Comparison of ENCODE assay signal across 26 cellular contexts in the genomic region with DNA sequence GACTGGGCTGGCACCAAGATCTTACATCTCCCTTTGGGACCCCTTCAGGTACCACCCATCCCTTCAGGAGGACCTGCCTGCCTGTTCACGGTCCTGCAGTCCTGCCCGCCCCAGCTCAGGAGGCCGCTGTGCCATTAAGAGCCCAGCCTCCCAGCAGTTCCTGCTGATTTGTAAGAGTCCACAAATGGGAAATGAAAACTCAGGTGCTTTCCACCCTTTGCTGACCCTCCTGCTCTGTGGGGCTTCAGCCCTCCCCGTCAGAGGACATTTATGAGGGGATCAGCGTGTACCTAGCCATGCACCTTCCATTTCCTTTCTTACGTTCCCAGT. TPM values are rescaled to one million over a fixed set of nuclear protein-coding genes. Genes with fewer than 3 reads are reported as not detected.
A peak's percentile ranks its signal among the peaks of the same experiment; 100 is the strongest.
DNase-seq lines count a peak whose midpoint lies in the region; ATAC-seq, FAIRE-seq and TF ChIP-seq lines count a peak whose summit lies in the region.
"Had no signal": no experiment of that assay in that cellular context is flagged by ENCODE, and none has a peak within 500 bp of the region (broad histone marks: within the 10 kb centered on the region; RNA-seq: fewer than 3 reads in every experiment).

No MANE protein-coding gene starts in this region.

- in situ Hi-C loops in GM12878 (cut with MboI): no loop called here

- no peaks in the 10 kb centered on the region; the same call in 2 of the 3 replicates for H3K9me3 ChIP-seq in GM12878 (replicated peaks; ENCODE audit: control insufficient read depth, insufficient read depth, low read length)
- no peaks in the 10 kb centered on the region for H3K9me3 ChIP-seq in adrenal gland (replicated peaks in 1 of 3)
- H3K9me3 ChIP-seq: ovary, SK-N-SH, thoracic aorta, vagina had no signal

- SMC1A ChIA-PET in GM12878 (lab: Charles Lee; ENCODE audit: uncharacterized antibody, unreplicated experiment): interaction anchor here (0.9 to 1.9 kb wide), 7 partner anchors 12 to 822 kb away, joined by 3 to 6 read pairs (median 4); no protein-coding TSS in a partner anchor

- BruUV-seq in GM12878 (replicated peaks; lab: Mats Ljungman, UMichigan): TSS peak; percentile 69

- no peaks in the 10 kb centered on the region for H3K36me3 Mint-ChIP-seq in activated naive CD8-positive, alpha-beta T cell treated with anti-CD3 and anti-CD28 coated beads, Interleukin-2, amount 10 ng/mL, durations not matched to agents 7 days and 5 days
- peaks cover 1% of the 10 kb centered on the region for H3K36me3 Mint-ChIP-seq in activated naive CD8-positive, alpha-beta T cell treated with anti-CD3 and anti-CD28 coated beads, Interleukin-2, amount 50 U/mL, for 24 hours (ENCODE audit: low read depth)
- H3K36me3 Mint-ChIP-seq in type B pancreatic cell: peaks cover 6% of the 10 kb centered on the region
- H3K36me3 Mint-ChIP-seq in natural killer cell treated with Interleukin-12 subunit alpha and Interleukin-12 subunit beta and Interleukin-15 and Interleukin-18, amount 100 ng/mL, for 72 hours: no peaks in the 10 kb centered on the region
- H3K36me3 Mint-ChIP-seq: activated naive CD4-positive, alpha-beta T cell treated with anti-CD3 and anti-CD28 coated beads, Interleukin-2, amount 50 U/mL, for 72 hours; IgD-negative memory B cell; natural killer cell had no signal

- TF ChIP-seq EP300 in GM12878 (IDR thresholded peaks at IDR 0.05; ENCODE audit: borderline replicate concordance in 1 of 2, control insufficient read depth in 1 of 2, low read depth in 2 of 2, low read length in 2 of 2): no peak

- H3K4me1 ChIP-seq in GM12878 (ENCODE audit: control insufficient read depth, insufficient read depth, low read length) (peaks cover 7% of the 10 kb centered on the region), adrenal gland (replicated peaks in 1 of 2) (no peaks in the 10 kb centered on the region)
- H3K4me1 ChIP-seq: left ventricle myocardium inferior had no signal

- TF ChIP-seq CTCF in GM12878 (IDR thresholded peaks at IDR 0.05 in 2 of 3, conservative IDR thresholded peaks at IDR 0.05 in 1 of 3; ENCODE audit: control insufficient read depth in 2 of 3, extremely low read depth in 1 of 3, insufficient read depth in 1 of 3, low read depth in 3 of 3, low read length in 3 of 3) (no peak), type B pancreatic cell (conservative IDR thresholded peaks at IDR 0.05) (no peak), adrenal gland (IDR thresholded peaks at IDR 0.05) (no peak)

- no peak overlapping the region for H3K4me3 Mint-ChIP-seq in activated naive CD8-positive, alpha-beta T cell treated with anti-CD3 and anti-CD28 coated beads, Interleukin-2, amount 10 ng/mL, durations not matched to agents 7 days and 5 days
- H3K4me3 Mint-ChIP-seq in activated naive CD8-positive, alpha-beta T cell treated with anti-CD3 and anti-CD28 coated beads, Interleukin-2, amount 50 U/mL, for 24 hours: no peak overlapping the region
- no peak overlapping the region for H3K4me3 Mint-ChIP-seq in type B pancreatic cell
- no peak overlapping the region for H3K4me3 Mint-ChIP-seq in natural killer cell treated with Interleukin-12 subunit alpha and Interleukin-12 subunit beta and Interleukin-15 and Interleukin-18, amount 100 ng/mL, for 72 hours
- H3K4me3 Mint-ChIP-seq: activated CD4-positive, alpha-beta T cell treated with anti-CD3 and anti-CD28 coated beads for 36 hours; central memory CD8-positive, alpha-beta T cell; IgD-negative memory B cell; natural killer cell had no signal

- RAD21 ChIA-PET in GM12878 (lab: Charles Lee; ENCODE audit: unreplicated experiment): interaction anchor here (0.9 to 2.3 kb wide), 9 partner anchors 13 to 22 kb away, joined by 3 to 9 read pairs (median 4); no protein-coding TSS in a partner anchor

- H3K4me3 ChIP-seq in GM12878: no peak overlapping the region
- H3K4me3 ChIP-seq in adrenal gland: no peak overlapping the region
- H3K4me3 ChIP-seq: left ventricle myocardium inferior, ovary, thoracic aorta, vagina had no signal

- H2AFZ ChIP-seq in GM12878 (ENCODE audit: control insufficient read depth, low read depth, low read length): no peak overlapping the region; the same call in 1 of the 2 replicates

- H3K27me3 Mint-ChIP-seq in activated naive CD8-positive, alpha-beta T cell treated with anti-CD3 and anti-CD28 coated beads, Interleukin-2, amount 10 ng/mL, durations not matched to agents 7 days and 5 days: peaks cover 26% of the 10 kb centered on the region
- H3K27me3 Mint-ChIP-seq in activated naive CD8-positive, alpha-beta T cell treated with anti-CD3 and anti-CD28 coated beads, Interleukin-2, amount 50 U/mL, for 24 hours: peaks cover 4% of the 10 kb centered on the region
- H3K27me3 Mint-ChIP-seq in type B pancreatic cell: no peaks in the 10 kb centered on the region
- peaks cover 18 to 29% of the 10 kb centered on the region in 2 donors for H3K27me3 Mint-ChIP-seq in natural killer cell treated with Interleukin-12 subunit alpha and Interleukin-12 subunit beta and Interleukin-15 and Interleukin-18, amount 100 ng/mL, for 72 hours

- no peak overlapping the region for H3K9ac ChIP-seq in GM12878 (ENCODE audit: control insufficient read depth, insufficient read depth, low read length)
- H3K9ac ChIP-seq: SK-N-SH had no signal

- H4K20me1 ChIP-seq in GM12878 (ENCODE audit: control insufficient read depth, insufficient read depth): no peaks in the 10 kb centered on the region

- H3K36me3 ChIP-seq in GM12878 (ENCODE audit: control insufficient read depth in 2 of 2, insufficient read depth in 2 of 2, low read length in 1 of 2) (no peaks in the 10 kb centered on the region), adrenal gland (replicated peaks in 1 of 2) (no peaks in the 10 kb centered on the region)
- H3K36me3 ChIP-seq: left ventricle myocardium inferior, ovary, thoracic aorta, vagina had no signal

- CTCF ChIA-PET in GM12878 (lab: Yijun Ruan, JAX): interaction anchor here (0.8 to 2.4 kb wide), 5 partner anchors 8 to 20 kb away, joined by 3 to 12 read pairs (median 4); no protein-coding TSS in a partner anchor

- H3K9me3 Mint-ChIP-seq in activated naive CD8-positive, alpha-beta T cell treated with anti-CD3 and anti-CD28 coated beads, Interleukin-2, amount 10 ng/mL, durations not matched to agents 7 days and 5 days: no peaks in the 10 kb centered on the region
- H3K9me3 Mint-ChIP-seq in activated naive CD8-positive, alpha-beta T cell treated with anti-CD3 and anti-CD28 coated beads, Interleukin-2, amount 50 U/mL, for 24 hours: peaks cover 3% of the 10 kb centered on the region
- peaks cover 2% of the 10 kb centered on the region for H3K9me3 Mint-ChIP-seq in type B pancreatic cell
- no peaks in the 10 kb centered on the region for H3K9me3 Mint-ChIP-seq in natural killer cell treated with Interleukin-12 subunit alpha and Interleukin-12 subunit beta and Interleukin-15 and Interleukin-18, amount 100 ng/mL, for 72 hours
- H3K9me3 Mint-ChIP-seq: activated naive CD4-positive, alpha-beta T cell treated with anti-CD3 and anti-CD28 coated beads, Interleukin-2, amount 50 U/mL, for 72 hours; central memory CD8-positive, alpha-beta T cell; natural killer cell had no signal

- no peak overlapping the region for H3K27ac Mint-ChIP-seq in activated naive CD8-positive, alpha-beta T cell treated with anti-CD3 and anti-CD28 coated beads, Interleukin-2, amount 10 ng/mL, durations not matched to agents 7 days and 5 days
- no peak overlapping the region for H3K27ac Mint-ChIP-seq in activated naive CD8-positive, alpha-beta T cell treated with anti-CD3 and anti-CD28 coated beads, Interleukin-2, amount 50 U/mL, for 24 hours
- peak overlapping the region; percentile 41 for H3K27ac Mint-ChIP-seq in type B pancreatic cell
- H3K27ac Mint-ChIP-seq in natural killer cell treated with Interleukin-12 subunit alpha and Interleukin-12 subunit beta and Interleukin-15 and Interleukin-18, amount 100 ng/mL, for 72 hours: no peak overlapping the region
- H3K27ac Mint-ChIP-seq: activated CD4-positive, alpha-beta T cell treated with anti-CD3 and anti-CD28 coated beads for 36 hours; IgD-negative memory B cell; natural killer cell had no signal

- peak; percentile 4 for DNase-seq in activated naive CD8-positive, alpha-beta T cell treated with anti-CD3 and anti-CD28 coated beads, Interleukin-2, amount 10 ng/mL, durations not matched to agents 7 days and 5 days
- no peak for DNase-seq in activated naive CD8-positive, alpha-beta T cell treated with anti-CD3 and anti-CD28 coated beads, Interleukin-2, amount 50 U/mL, for 24 hours
- DNase-seq in GM12878 (ENCODE audit: low read depth, low spot score): no peak
- DNase-seq in mesenteric fat pad (ENCODE audit: low spot score): peak; percentile 35
- no peak for DNase-seq in type B pancreatic cell (ENCODE audit: extremely low spot score, unreplicated experiment)
- no peak for DNase-seq in adrenal gland
- DNase-seq in natural killer cell treated with Interleukin-12 subunit alpha and Interleukin-12 subunit beta and Interleukin-15 and Interleukin-18, amount 100 ng/mL, for 72 hours (ENCODE audit: low spot score): no peak
- DNase-seq: activated T-cell treated with anti-CD3 and anti-CD28 coated beads for 4 hours; left ventricle myocardium inferior; natural killer cell; NCI-H1092 treated with DMSO at 0.1 percent for 48 hours; NCI-H2029 treated with DMSO at 0.1 percent for 48 hours; NCI-H226; NCI-H748 treated with DMSO at 0.1 percent for 48 hours; ovary; stimulated activated CD4-positive, alpha-beta T cell treated with anti-CD3 and anti-CD28 coated beads, Interleukin-4, amount 100 ng/mL, for 1 hour had no signal

- H3K4me2 ChIP-seq in GM12878 (ENCODE audit: control insufficient read depth, insufficient read depth): no peak overlapping the region
- H3K4me2 ChIP-seq: SK-N-SH had no signal

- ATAC-seq in activated naive CD8-positive, alpha-beta T cell treated with anti-CD3 and anti-CD28 coated beads, Interleukin-2, amount 10 ng/mL, durations not matched to agents 7 days and 5 days (ENCODE audit: low read depth): no peak
- no peak for ATAC-seq in activated naive CD8-positive, alpha-beta T cell treated with anti-CD3 and anti-CD28 coated beads, Interleukin-2, amount 50 U/mL, for 24 hours
- peak; percentile 69 for ATAC-seq in GM12878
- ATAC-seq in natural killer cell treated with Interleukin-12 subunit alpha and Interleukin-12 subunit beta and Interleukin-15 and Interleukin-18, amount 100 ng/mL, for 72 hours: no peak
- ATAC-seq in GM18520 (IDR thresholded peaks at IDR 0.05; ENCODE audit: unreplicated experiment): no peak
- ATAC-seq: natural killer cell had no signal

- TF ChIP-seq POLR2A in GM12878 (IDR thresholded peaks at IDR 0.05; ENCODE audit: low read depth, low read length) (no peak), adrenal gland (IDR thresholded peaks at IDR 0.05) (no peak)

- FAIRE-seq in GM12878 (lab: Jason Lieb, UNC): no peak
- FAIRE-seq: D721Med had no signal

- intact Hi-C loops in GM12878 (cut with micrococcal nuclease; ENCODE audit: unreplicated experiment) (no loop called here), adrenal gland (cut with DNase I) (no loop called here)

- no peaks in the 10 kb centered on the region for H3K79me2 ChIP-seq in GM12878 (ENCODE audit: control insufficient read depth, insufficient read depth, low read length)

- TF ChIP-seq RAD21 in GM12878 (IDR thresholded peaks at IDR 0.05; ENCODE audit: insufficient read depth, low read depth, low read length): no peak

- POLR2A ChIA-PET in activated naive CD8-positive, alpha-beta T cell treated with anti-CD3 and anti-CD28 coated beads, Interleukin-2, amount 10 ng/mL, durations not matched to agents 7 days and 5 days (lab: Charles Lee): no interaction called here
- POLR2A ChIA-PET in GM12878 (lab: Charles Lee): interaction anchor here (1.9 kb wide), 1 partner anchor 13 kb away, joined by 9 read pairs; no protein-coding TSS in a partner anchor

- H3K27ac ChIP-seq in GM12878 (ENCODE audit: control insufficient read depth, insufficient read depth) (peak overlapping the region; percentile 44), adrenal gland (peak overlapping the region in 1 of 5 donors; percentile 46)
- H3K27ac ChIP-seq: 22Rv1, left ventricle myocardium inferior, ovary, thoracic aorta, vagina had no signal

- WGBS in GM12878 (ENCODE audit: insufficient coverage, insufficient replicate concordance, low lambda C conversion rate, missing lambda C conversion rate): 4% methylated on average over 6 of the region's 6 CpGs
- 66 to 88% (median 79%) methylated on average over 3 to 6 of the region's 6 CpGs for WGBS in adrenal gland, 4 donors

- no peaks in the 10 kb centered on the region for H3K4me1 Mint-ChIP-seq in activated naive CD8-positive, alpha-beta T cell treated with anti-CD3 and anti-CD28 coated beads, Interleukin-2, amount 10 ng/mL, durations not matched to agents 7 days and 5 days
- no peaks in the 10 kb centered on the region for H3K4me1 Mint-ChIP-seq in activated naive CD8-positive, alpha-beta T cell treated with anti-CD3 and anti-CD28 coated beads, Interleukin-2, amount 50 U/mL, for 24 hours
- H3K4me1 Mint-ChIP-seq in type B pancreatic cell (ENCODE audit: unreplicated experiment): peaks cover 3% of the 10 kb centered on the region
- no peaks in the 10 kb centered on the region for H3K4me1 Mint-ChIP-seq in natural killer cell treated with Interleukin-12 subunit alpha and Interleukin-12 subunit beta and Interleukin-15 and Interleukin-18, amount 100 ng/mL, for 72 hours (ENCODE audit: low read depth in 2 of 2)
- H3K4me1 Mint-ChIP-seq: central memory CD8-positive, alpha-beta T cell; IgD-negative memory B cell; natural killer cell had no signal

- H3K27me3 ChIP-seq in GM12878 (replicated peaks in 1 of 2; ENCODE audit: control insufficient read depth in 2 of 2, insufficient read depth in 2 of 2, low read length in 1 of 2): peaks cover 0 to 6% of the 10 kb centered on the region in 2 experiments; a peak in 1 of 4 replicates
- no peaks in the 10 kb centered on the region for H3K27me3 ChIP-seq in adrenal gland
- H3K27me3 ChIP-seq: ovary, vagina had no signal

RNA-seq across cellular contexts. Expression of a gene that starts 39.5 kb away (rescaled TPM):
- total RNA-seq in activated naive CD8-positive, alpha-beta T cell treated with anti-CD3 and anti-CD28 coated beads, Interleukin-2, amount 10 ng/mL, durations not matched to agents 7 days and 5 days: 1 to 10 TPM; 1.7 to 2.1 TPM
- total RNA-seq in GM12878 (2013; cell fraction: nucleolus; rRNA removed): 0.24 and 0.42 TPM in 2 replicates
- total RNA-seq in GM12878 (2014; rRNA removed) (under 0.01 TPM in 1 of 2 replicates, not detected in the other), GM12878 (2014; rRNA removed; fragmentation: Illumina TruSeq; extraction: Trizol) (under 0.01 TPM in 1 of 2 replicates, not detected in the other), GM12878 (2021) (0.05 and 0.19 TPM in 2 replicates), mesenteric fat pad (2.7 TPM), type B pancreatic cell (ENCODE audit: low replicate concordance) (29.2 and 57.4 TPM in 2 replicates), adrenal gland (10 to 100 TPM in 5 of 8 donors, 1 to 10 TPM in 3; 4.5 to 34.8 (median 11.8) TPM)
- 0.09 TPM for polyA plus RNA-seq in GM12878 (2011; ENCODE audit: low read depth)
- polyA plus RNA-seq in GM12878 (2011; rRNA removed) (1.1 and 1.2 TPM in 2 replicates), GM12878 (2014; fragmentation: Illumina TruSeq; extraction: Trizol) (0.01 TPM in 1 of 2 replicates, not detected in the other), GM12878 (2014; fragmentation: Nextera tagmentation; extraction: Ambion mirVana) (not detected), GM12878 (2014; rRNA removed) (0.01 TPM in 1 of 2 replicates, not detected in the other), GM12878 (2016; fragmentation: Nextera tagmentation; extraction: Ambion mirVana) (under 1 TPM; 0.09 to 0.12 TPM), adrenal gland (10 to 100 TPM in 2 of 3 donors, 1 to 10 TPM in 1; 7.5 to 21.2 (median 14.8) TPM)
- 0.90 and 0.93 TPM in 2 replicates for polyA plus RNA-seq in GM12878 (2011; cell fraction: cytosol; rRNA removed)
- polyA plus RNA-seq in GM12878 (2011; cell fraction: nucleus; rRNA removed): 0.92 and 1.4 TPM in 2 replicates
- 0.59 and 0.61 TPM in 2 replicates for polyA plus RNA-seq in GM12878 (2012)
- 1.4 and 1.8 TPM in 2 replicates for polyA minus RNA-seq in GM12878 (2011; rRNA and poly(A)+ RNA removed)
- 0.27 and 0.73 TPM in 2 replicates for polyA minus RNA-seq in GM12878 (2011; cell fraction: cytosol; rRNA and poly(A)+ RNA removed)
- polyA minus RNA-seq in GM12878 (2011; cell fraction: nucleus; rRNA and poly(A)+ RNA removed): 0.36 and 0.67 TPM in 2 replicates
- not detected for total RNA-seq in natural killer cell treated with Interleukin-12 subunit alpha and Interleukin-12 subunit beta and Interleukin-15 and Interleukin-18, amount 100 ng/mL, for 72 hours

Comparison
In these comparisons a context has a peak if more than half of its experiments do, and no peak if none do; other contexts are left out.
1. DNase-seq: peak in activated naive CD8-positive, alpha-beta T cell treated with anti-CD3 and anti-CD28 coated beads, Interleukin-2, amount 10 ng/mL, durations not matched to agents 7 days and 5 days (single experiment) and mesenteric fat pad (single experiment); none in activated naive CD8-positive, alpha-beta T cell treated with anti-CD3 and anti-CD28 coated beads, Interleukin-2, amount 50 U/mL, for 24 hours (single experiment), GM12878 (single experiment), type B pancreatic cell (single experiment), adrenal gland (0 of 7) and natural killer cell treated with Interleukin-12 subunit alpha and Interleukin-12 subunit beta and Interleukin-15 and Interleukin-18, amount 100 ng/mL, for 72 hours (single experiment).